Comparison of ENCODE assay signal across 1 cellular context in the genomic region with DNA sequence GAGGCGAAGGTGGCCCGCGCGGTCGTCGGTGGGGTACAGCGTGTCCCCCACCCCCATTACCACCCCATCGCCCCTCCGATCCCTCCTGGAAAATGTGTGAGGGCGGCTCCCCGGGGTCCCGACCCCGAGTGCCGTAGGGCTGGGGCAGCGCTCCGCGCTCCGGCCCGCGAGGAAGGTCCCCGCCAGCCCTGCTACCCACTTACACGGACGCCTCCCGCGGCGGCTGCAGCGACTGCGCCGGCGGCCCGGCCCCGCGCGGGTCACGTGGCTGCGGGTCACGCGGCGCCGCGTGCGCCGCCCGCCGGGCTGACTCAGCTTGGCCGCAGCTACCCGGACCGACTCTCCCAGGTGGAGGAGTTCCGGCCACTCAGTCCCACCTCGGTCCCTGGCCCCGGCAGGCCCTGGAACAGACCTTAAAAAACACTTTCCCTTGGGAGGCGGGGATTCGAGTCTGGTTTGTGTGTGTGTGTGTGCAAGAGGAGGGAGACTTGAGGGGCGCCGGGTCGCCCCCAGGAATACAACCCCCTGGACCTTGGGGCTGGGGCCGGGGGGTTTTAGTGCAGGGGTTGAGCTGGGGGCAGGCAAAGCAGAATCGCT.
A peak's percentile ranks its signal among the peaks of the same experiment; 100 is the strongest.
TF ChIP-seq lines count a peak whose summit lies in the region.

A gene (minus strand): TSS at position 236 of the 597 bp plus-strand sequence. CDS start 992 bp downstream, outside the sequence.

TF ChIP-seq in H1, 55 proteins besides CTCF, POLR2A, EP300 and RAD21 (continued from another document):
- TF ChIP-seq, protein P1, sequence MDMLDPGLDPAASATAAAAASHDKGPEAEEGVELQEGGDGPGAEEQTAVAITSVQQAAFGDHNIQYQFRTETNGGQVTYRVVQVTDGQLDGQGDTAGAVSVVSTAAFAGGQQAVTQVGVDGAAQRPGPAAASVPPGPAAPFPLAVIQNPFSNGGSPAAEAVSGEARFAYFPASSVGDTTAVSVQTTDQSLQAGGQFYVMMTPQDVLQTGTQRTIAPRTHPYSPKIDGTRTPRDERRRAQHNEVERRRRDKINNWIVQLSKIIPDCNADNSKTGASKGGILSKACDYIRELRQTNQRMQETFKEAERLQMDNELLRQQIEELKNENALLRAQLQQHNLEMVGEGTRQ (IDR thresholded peaks at IDR 0.05; ENCODE audit: low read length): peak; percentile 85
- TF ChIP-seq KDM4A (IDR thresholded peaks at IDR 0.05; ENCODE audit: low read depth, low read length, severe bottlenecking) (peak; percentile 74), CEBPB (IDR thresholded peaks at IDR 0.05; ENCODE audit: low read depth, low read length) (no peak)
- TF ChIP-seq, protein P2, sequence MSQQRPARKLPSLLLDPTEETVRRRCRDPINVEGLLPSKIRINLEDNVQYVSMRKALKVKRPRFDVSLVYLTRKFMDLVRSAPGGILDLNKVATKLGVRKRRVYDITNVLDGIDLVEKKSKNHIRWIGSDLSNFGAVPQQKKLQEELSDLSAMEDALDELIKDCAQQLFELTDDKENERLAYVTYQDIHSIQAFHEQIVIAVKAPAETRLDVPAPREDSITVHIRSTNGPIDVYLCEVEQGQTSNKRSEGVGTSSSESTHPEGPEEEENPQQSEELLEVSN (IDR thresholded peaks at IDR 0.05): peak; percentile 56
TF ChIP-seq in H1: peak in this region for 12.
